ENCODE assay signal across 12 cellular contexts in the genomic region with DNA sequence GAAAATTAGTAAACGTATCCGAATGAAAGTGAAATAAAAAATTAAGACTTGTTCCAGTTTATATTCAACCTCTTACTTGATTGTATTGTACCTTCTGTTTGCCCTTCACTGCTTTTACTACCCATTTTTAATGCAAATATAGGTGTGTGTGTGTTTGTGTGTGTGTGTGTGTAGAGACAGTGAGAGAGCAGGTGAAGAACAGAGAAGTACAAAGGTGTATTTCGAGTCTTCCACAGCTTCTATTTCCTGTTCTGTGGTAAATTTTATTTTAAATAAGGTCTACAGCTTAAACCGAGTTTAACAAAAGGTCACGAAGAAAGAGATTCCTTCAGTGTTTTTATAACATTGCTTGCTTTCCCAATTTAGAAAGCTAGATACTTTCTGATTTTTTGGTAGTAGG. TPM values are rescaled to one million over a fixed set of nuclear protein-coding genes. Genes with fewer than 3 reads are reported as not detected.
DNase-seq lines count a peak whose midpoint lies in the region; ATAC-seq, FAIRE-seq and TF ChIP-seq lines count a peak whose summit lies in the region.
"Had no signal": no experiment of that assay in that cellular context is flagged by ENCODE, and none has a peak within 500 bp of the region (broad histone marks: within the 10 kb centered on the region; RNA-seq: fewer than 3 reads in every experiment).

No MANE protein-coding gene starts in this region.

- CTCF ChIA-PET in GM12878 (lab: Yijun Ruan, JAX): interaction anchor here (0.6 to 1.5 kb wide), 4 partner anchors 8 to 89 kb away, joined by 3 to 4 read pairs (median 3); no protein-coding TSS in a partner anchor

- H2AFZ ChIP-seq in GM12878 (ENCODE audit: control insufficient read depth, low read depth, low read length): no peak overlapping the region

- intact Hi-C loops in GM12878 (cut with micrococcal nuclease; ENCODE audit: unreplicated experiment) (no loop called here), transverse colon (cut with DNase I; ENCODE audit: low total_unique reads) (no loop called here), kidney (cut with DNase I) (no loop called here)

- no peaks in the 10 kb centered on the region for H3K36me3 Mint-ChIP-seq in activated naive CD8-positive, alpha-beta T cell
- peaks cover 7% of the 10 kb centered on the region for H3K36me3 Mint-ChIP-seq in activated naive CD8-positive, alpha-beta T cell treated with anti-CD3 and anti-CD28 coated beads for 36 hours
- no peaks in the 10 kb centered on the region for H3K36me3 Mint-ChIP-seq in naive B cell

- H3K9me3 Mint-ChIP-seq in activated naive CD8-positive, alpha-beta T cell (ENCODE audit: low read depth): no peaks in the 10 kb centered on the region
- no peaks in the 10 kb centered on the region for H3K9me3 Mint-ChIP-seq in activated naive CD8-positive, alpha-beta T cell treated with anti-CD3 and anti-CD28 coated beads for 36 hours
- H3K9me3 Mint-ChIP-seq in naive B cell: peaks cover 0 to 3% (median 0%) of the 10 kb centered on the region in 7 donors

- no peak overlapping the region for H3K27ac Mint-ChIP-seq in activated naive CD8-positive, alpha-beta T cell
- no peak overlapping the region for H3K27ac Mint-ChIP-seq in activated naive CD8-positive, alpha-beta T cell treated with anti-CD3 and anti-CD28 coated beads for 36 hours
- H3K27ac Mint-ChIP-seq in naive B cell: peak overlapping the region in 3 of 6 donors; percentile 49 to 81 (median 78)

- TF ChIP-seq CTCF in GM12878 (IDR thresholded peaks at IDR 0.05 in 2 of 3, conservative IDR thresholded peaks at IDR 0.05 in 1 of 3; ENCODE audit: control insufficient read depth in 2 of 3, extremely low read depth in 1 of 3, insufficient read depth in 1 of 3, low read depth in 3 of 3, low read length in 3 of 3): no peak
- no peak for TF ChIP-seq CTCF in transverse colon (IDR thresholded peaks at IDR 0.05)
- TF ChIP-seq CTCF in kidney (IDR thresholded peaks at IDR 0.05; ENCODE audit: borderline replicate concordance, extremely low read depth, insufficient read depth): no peak

- POLR2A ChIA-PET in GM12878 (lab: Charles Lee): interaction anchor here (0.7 to 1.6 kb wide), 6 partner anchors 10 to 88 kb away, joined by 3 to 7 read pairs (median 4); partner anchors contain the start of gene SVIL

- RAD21 ChIA-PET in GM12878 (lab: Charles Lee; ENCODE audit: unreplicated experiment): interaction anchor here (0.7 to 1.7 kb wide), 5 partner anchors 12 to 86 kb away, joined by 3 to 8 read pairs (median 3); partner anchors contain the start of gene SVIL

- H3K27me3 ChIP-seq in GM12878 (replicated peaks in 1 of 2; ENCODE audit: control insufficient read depth in 2 of 2, insufficient read depth in 2 of 2, low read length in 1 of 2) (no peaks in the 10 kb centered on the region), transverse colon (no peaks in the 10 kb centered on the region)

- H3K27ac ChIP-seq in GM12878 (ENCODE audit: control insufficient read depth, insufficient read depth) (no peak overlapping the region), transverse colon (peak overlapping the region; percentile 83 to 86 (median 84)), kidney (ENCODE audit: low read depth in 2 of 2, low read length in 2 of 2) (no peak overlapping the region)

- H3K4me1 Mint-ChIP-seq in activated naive CD8-positive, alpha-beta T cell (ENCODE audit: low read depth): peaks cover 42% of the 10 kb centered on the region
- H3K4me1 Mint-ChIP-seq in activated naive CD8-positive, alpha-beta T cell treated with anti-CD3 and anti-CD28 coated beads for 36 hours: peaks cover 34% of the 10 kb centered on the region
- peaks cover 14 to 26% (median 24%) of the 10 kb centered on the region in 3 donors for H3K4me1 Mint-ChIP-seq in naive B cell

- H3K4me3 ChIP-seq in GM12878: no peak overlapping the region
- peak overlapping the region in 3 of 4 donors; percentile 0 to 28 (median 8) for H3K4me3 ChIP-seq in transverse colon
- H3K4me3 ChIP-seq in kidney (ENCODE audit: low read length in 2 of 2): no peak overlapping the region

- H3K36me3 ChIP-seq in GM12878 (ENCODE audit: control insufficient read depth in 2 of 2, insufficient read depth in 2 of 2, low read length in 1 of 2): no peaks in the 10 kb centered on the region
- H3K36me3 ChIP-seq in transverse colon: no peaks in the 10 kb centered on the region
- H3K36me3 ChIP-seq in kidney (ENCODE audit: control insufficient read depth in 1 of 2, insufficient read depth in 2 of 2, low read length in 2 of 2): no peaks in the 10 kb centered on the region

- H3K4me2 ChIP-seq in GM12878 (ENCODE audit: control insufficient read depth, insufficient read depth): no peak overlapping the region

- no peak overlapping the region for H3K9ac ChIP-seq in GM12878 (ENCODE audit: control insufficient read depth, insufficient read depth, low read length)
- no peak overlapping the region for H3K9ac ChIP-seq in kidney (ENCODE audit: low read length in 2 of 2)

- no peak for TF ChIP-seq POLR2A in GM12878 (IDR thresholded peaks at IDR 0.05; ENCODE audit: low read depth, low read length)
- TF ChIP-seq POLR2A in transverse colon (IDR thresholded peaks at IDR 0.05): no peak

- H3K4me1 ChIP-seq in GM12878 (ENCODE audit: control insufficient read depth, insufficient read depth, low read length) (no peaks in the 10 kb centered on the region), transverse colon (peaks cover 38 to 71% (median 51%) of the 10 kb centered on the region in 4 donors), kidney (ENCODE audit: control insufficient read depth in 1 of 2, insufficient read depth in 1 of 2, low read depth in 1 of 2, low read length in 2 of 2) (peaks cover 0 to 6% of the 10 kb centered on the region in 2 donors)

- FAIRE-seq in GM12878 (lab: Jason Lieb, UNC) (no peak), kidney (lab: Jason Lieb, UNC) (no peak)
- FAIRE-seq: urothelium cell line had no signal

- TF ChIP-seq EP300 in GM12878 (IDR thresholded peaks at IDR 0.05; ENCODE audit: borderline replicate concordance in 1 of 2, control insufficient read depth in 1 of 2, low read depth in 2 of 2, low read length in 2 of 2) (no peak), transverse colon (IDR thresholded peaks at IDR 0.05; ENCODE audit: low read depth) (no peak)

- TF ChIP-seq RAD21 in GM12878 (IDR thresholded peaks at IDR 0.05; ENCODE audit: insufficient read depth, low read depth, low read length): no peak

- no peaks in the 10 kb centered on the region for H4K20me1 ChIP-seq in GM12878 (ENCODE audit: control insufficient read depth, insufficient read depth)

- WGBS in GM12878 (ENCODE audit: insufficient coverage, insufficient replicate concordance, low lambda C conversion rate, missing lambda C conversion rate): 31% methylated on average over 5 of the region's 5 CpGs
- WGBS in transverse colon (ENCODE audit: low coverage in 1 of 2), 2 donors: 20 to 30% methylated on average over 5 of the region's 5 CpGs

- BruUV-seq in GM12878 (replicated peaks; lab: Mats Ljungman, UMichigan): no TSS peak

- H3K27me3 Mint-ChIP-seq in activated naive CD8-positive, alpha-beta T cell: no peaks in the 10 kb centered on the region
- H3K27me3 Mint-ChIP-seq in activated naive CD8-positive, alpha-beta T cell treated with anti-CD3 and anti-CD28 coated beads for 36 hours: no peaks in the 10 kb centered on the region
- no peaks in the 10 kb centered on the region for H3K27me3 Mint-ChIP-seq in naive B cell

- H3K4me3 Mint-ChIP-seq in activated naive CD8-positive, alpha-beta T cell: peak overlapping the region; percentile 25
- no peak overlapping the region for H3K4me3 Mint-ChIP-seq in activated naive CD8-positive, alpha-beta T cell treated with anti-CD3 and anti-CD28 coated beads for 36 hours
- H3K4me3 Mint-ChIP-seq in naive B cell: peak overlapping the region in 7 of 8 donors; percentile 8 to 59 (median 31)

- SMC1A ChIA-PET in GM12878 (lab: Charles Lee; ENCODE audit: uncharacterized antibody, unreplicated experiment): interaction anchor here (1.0 to 2.7 kb wide), 9 partner anchors 9 to 86 kb away, joined by 3 to 18 read pairs (median 5); partner anchors contain the start of gene SVIL

- in situ Hi-C loops in GM12878 (cut with MboI): no loop called here
- in situ Hi-C loops in transverse colon (cut with MboI; ENCODE audit: low pct_ligation_motif_present in 1 of 4, low pct_unique_long_range_greater_than_20kb in 1 of 4, low sequenced_read_pairs in 3 of 4): no loop called here

- H3K9me3 ChIP-seq in GM12878 (replicated peaks; ENCODE audit: control insufficient read depth, insufficient read depth, low read length) (no peaks in the 10 kb centered on the region), transverse colon (no peaks in the 10 kb centered on the region), kidney (ENCODE audit: control insufficient read depth in 1 of 2, low read length in 2 of 2) (no peaks in the 10 kb centered on the region)

- DNase-seq in activated naive CD8-positive, alpha-beta T cell treated with anti-CD3 and anti-CD28 coated beads for 36 hours: no peak
- DNase-seq in GM12878 (ENCODE audit: low read depth, low spot score) (no peak), naive B cell (no peak), transverse colon (no peak), medulla oblongata (ENCODE audit: extremely low spot score) (no peak), NCI-H2081 (lab: John Stamatoyannopoulos, UW) (no peak), kidney (no peak)
- DNase-seq: effector CD8-positive, alpha-beta T cell; H7; nucleus accumbens had no signal

- ATAC-seq in GM12878 (peak; percentile 32), naive B cell (ENCODE audit: low read depth in 2 of 2) (peak in 1 of 2 donors; percentile 86)

- no peaks in the 10 kb centered on the region for H3K79me2 ChIP-seq in GM12878 (ENCODE audit: control insufficient read depth, insufficient read depth, low read length)

RNA-seq across cellular contexts. Expression of gene SVIL, which starts 12.7 kb away (rescaled TPM):
- total RNA-seq in activated naive CD8-positive, alpha-beta T cell treated with anti-CD3 and anti-CD28 coated beads for 36 hours: 1 to 10 TPM; 8.5 to 9.6 TPM
- 16.7 and 47.2 TPM in 2 replicates for total RNA-seq in GM12878 (2013; cell fraction: nucleolus; rRNA removed)
- total RNA-seq in GM12878 (2014; rRNA removed) (0.65 and 0.68 TPM in 2 replicates), GM12878 (2014; rRNA removed; fragmentation: Illumina TruSeq; extraction: Trizol) (0.64 and 1.8 TPM in 2 replicates), GM12878 (2021) (1.5 and 1.9 TPM in 2 replicates), transverse colon (100 to 1,000 TPM; 146 to 192 (median 156) TPM), kidney (94.4 TPM)
- polyA plus RNA-seq in GM12878 (2011; ENCODE audit: low read depth): 0.17 TPM
- polyA plus RNA-seq in GM12878 (2011; rRNA removed) (0.33 and 0.43 TPM in 2 replicates), GM12878 (2014; fragmentation: Illumina TruSeq; extraction: Trizol) (0.48 and 1.2 TPM in 2 replicates), GM12878 (2014; fragmentation: Nextera tagmentation; extraction: Ambion mirVana) (under 1 TPM; 0.22 to 0.71 TPM), GM12878 (2014; rRNA removed) (0.66 and 1.0 TPM in 2 replicates), GM12878 (2016; fragmentation: Nextera tagmentation; extraction: Ambion mirVana) (1 to 10 TPM in 1 of 2 experiments, under 1 TPM in 1; 0.68 to 1.4 TPM), naive B cell (ENCODE audit: low read depth in 6 of 6) (1 to 10 TPM in 2 of 6 donors, under 1 TPM in 1, not detected in 3; 0.35 to 3.9 (median 1.6) TPM), kidney (ENCODE audit: insufficient read depth, low read depth, low replicate concordance) (7.4 TPM)
- polyA plus RNA-seq in GM12878 (2011; cell fraction: cytosol; rRNA removed): 0.35 and 0.39 TPM in 2 replicates
- 0.99 and 2.1 TPM in 2 replicates for polyA plus RNA-seq in GM12878 (2011; cell fraction: nucleus; rRNA removed)
- polyA plus RNA-seq in GM12878 (2012): 0.12 and 0.28 TPM in 2 replicates
- 0.37 and 1.3 TPM in 2 replicates for polyA minus RNA-seq in GM12878 (2011; rRNA and poly(A)+ RNA removed)
- 0.53 and 0.62 TPM in 2 replicates for polyA minus RNA-seq in GM12878 (2011; cell fraction: cytosol; rRNA and poly(A)+ RNA removed)
- polyA minus RNA-seq in GM12878 (2011; cell fraction: nucleus; rRNA and poly(A)+ RNA removed): 0.36 and 0.77 TPM in 2 replicates

Comparison
In these comparisons a context has a peak if more than half of its experiments do, and no peak if none do; other contexts are left out.
1. H3K27ac ChIP-seq: peak in transverse colon (4 of 4); none in GM12878 (single experiment) and kidney (0 of 2).
2. H3K4me3 ChIP-seq: peak in transverse colon (3 of 4); none in GM12878 (single experiment) and kidney (0 of 2).